ENCODE assay signal across 1 cellular context in the genomic region with DNA sequence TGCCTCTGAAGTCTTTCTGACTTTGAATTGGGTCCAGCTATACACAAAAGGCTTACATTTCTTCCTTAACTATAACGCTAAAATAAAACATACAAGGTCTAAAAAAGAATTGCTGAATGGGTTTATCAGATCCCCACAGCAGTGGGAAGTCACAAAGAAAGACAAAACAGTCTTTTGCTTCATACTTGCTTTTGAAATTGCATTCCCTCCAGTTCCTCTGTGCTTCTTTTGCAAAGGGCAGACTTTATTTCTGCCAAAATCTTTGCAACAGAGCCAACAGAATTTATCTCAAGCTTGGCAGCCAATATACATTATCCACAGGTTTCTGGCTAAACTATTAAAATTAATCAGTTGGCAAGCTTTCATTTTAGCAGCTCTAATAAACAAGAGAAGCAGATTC.
TF ChIP-seq lines count a peak whose summit lies in the region.

No MANE protein-coding gene starts in this region.

TF ChIP-seq in GM23338, 12 proteins besides CTCF, POLR2A, EP300 and RAD21 (continued from another document):
- TF ChIP-seq, protein P1, sequence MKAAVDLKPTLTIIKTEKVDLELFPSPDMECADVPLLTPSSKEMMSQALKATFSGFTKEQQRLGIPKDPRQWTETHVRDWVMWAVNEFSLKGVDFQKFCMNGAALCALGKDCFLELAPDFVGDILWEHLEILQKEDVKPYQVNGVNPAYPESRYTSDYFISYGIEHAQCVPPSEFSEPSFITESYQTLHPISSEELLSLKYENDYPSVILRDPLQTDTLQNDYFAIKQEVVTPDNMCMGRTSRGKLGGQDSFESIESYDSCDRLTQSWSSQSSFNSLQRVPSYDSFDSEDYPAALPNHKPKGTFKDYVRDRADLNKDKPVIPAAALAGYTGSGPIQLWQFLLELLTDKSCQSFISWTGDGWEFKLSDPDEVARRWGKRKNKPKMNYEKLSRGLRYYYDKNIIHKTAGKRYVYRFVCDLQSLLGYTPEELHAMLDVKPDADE (IDR thresholded peaks at IDR 0.05) = no peak
- TF ChIP-seq EZH2 (IDR thresholded peaks at IDR 0.05; ENCODE audit: low read depth, unreplicated experiment) = no peak
- TF ChIP-seq EZH2phosphoT487 (IDR thresholded peaks at IDR 0.05; ENCODE audit: unreplicated experiment) = no peak
- TF ChIP-seq ZNF331 (CRISPR knock-in tag; IDR thresholded peaks at IDR 0.05; ENCODE audit: low read depth) = no peak
- TF ChIP-seq CREB1 (CRISPR knock-in tag; IDR thresholded peaks at IDR 0.05; ENCODE audit: low read depth) = no peak
- no peak for TF ChIP-seq ZNF114 (CRISPR knock-in tag; IDR thresholded peaks at IDR 0.05)
